Comparison of ENCODE assay signal across 32 cellular contexts in genomic region chr2:5657216-5657615, GRCh38. TPM values are rescaled to one million over a fixed set of nuclear protein-coding genes. Genes with fewer than 3 reads are reported as not detected.
"Had no signal": no experiment of that assay in that cellular context is flagged by ENCODE, and none has a peak within 500 bp of the region (broad histone marks: within the 10 kb centered on the region; RNA-seq: fewer than 3 reads in every experiment).

No MANE protein-coding gene starts in this region.

- H3K36me3 ChIP-seq: esophagus squamous epithelium, gastroesophageal sphincter, heart right ventricle had no signal

- H3K9me3 ChIP-seq: esophagus squamous epithelium had no signal

- DNase-seq: activated CD4-positive, alpha-beta memory T cell treated with anti-CD3 and anti-CD28 coated beads, Interleukin-2, amount 10 ng/mL, durations not matched to agents 7 days and 5 days; activated CD4-positive, alpha-beta T cell treated with anti-CD3 and anti-CD28 coated beads for 1 hour; activated CD4-positive, alpha-beta T cell treated with anti-CD3 and anti-CD28 coated beads for 4 hours; activated CD4-positive, alpha-beta T cell treated with anti-CD3 and anti-CD28 coated beads, Interleukin-2, amount 10 ng/mL, durations not matched to agents 7 days and 5 days; activated CD4-positive, alpha-beta T cell treated with anti-CD3 and anti-CD28 coated beads, Interleukin-2, amount 50 U/mL, for 4 hours; activated CD8-positive, alpha-beta memory T cell treated with anti-CD3 and anti-CD28 coated beads, Interleukin-2, amount 50 U/mL, for 48 hours; activated gamma-delta T cell; activated naive CD4-positive, alpha-beta T cell; activated naive CD4-positive, alpha-beta T cell treated with anti-CD3 and anti-CD28 coated beads, Interleukin-2, amount 10 ng/mL, durations not matched to agents 7 days and 5 days; activated naive CD8-positive, alpha-beta T cell treated with anti-CD3 and anti-CD28 coated beads, Interleukin-2, amount 10 ng/mL, durations not matched to agents 7 days and 5 days; activated T-cell treated with anti-CD3 and anti-CD28 coated beads for 4 hours; activated T-cell treated with anti-CD3 and anti-CD28 coated beads, Interleukin-2, amount 50 U/mL, for 24 hours; activated T-cell treated with anti-CD3 and anti-CD28 coated beads, Interleukin-2, amount 50 U/mL, for 72 hours; amniotic stem cell; anterior cingulate cortex; caudate nucleus; dermis blood vessel endothelial cell; effector CD4-positive, alpha-beta T cell; esophagus squamous epithelium; foreskin melanocyte; heart right ventricle; T-helper 2 cell had no signal

- ATAC-seq: activated naive CD4-positive, alpha-beta T cell treated with anti-CD3 and anti-CD28 coated beads, Interleukin-2, amount 50 U/mL, for 72 hours; activated T-cell treated with anti-CD3 and anti-CD28 coated beads, Interleukin-2, amount 50 U/mL, for 72 hours; gastroesophageal sphincter; WTC11 had no signal

- H3K4me1 ChIP-seq: esophagus squamous epithelium, gastroesophageal sphincter, heart right ventricle had no signal

- H3K27me3 ChIP-seq: esophagus squamous epithelium, gastroesophageal sphincter, heart right ventricle had no signal

- H3K4me3 ChIP-seq: coronary artery, esophagus squamous epithelium, gastroesophageal sphincter, heart right ventricle had no signal

- H3K27ac ChIP-seq: coronary artery, epithelial cell of prostate, esophagus squamous epithelium, gastroesophageal sphincter, heart right ventricle, VCaP had no signal

RNA-seq across cellular contexts. Expression of gene SOX11, which starts 35.0 kb away (rescaled TPM):
- total RNA-seq: activated CD4-positive, alpha-beta memory T cell treated with anti-CD3 and anti-CD28 coated beads, Interleukin-2, amount 10 ng/mL, durations not matched to agents 7 days and 5 days; activated CD4-positive, alpha-beta T cell treated with anti-CD3 and anti-CD28 coated beads, Interleukin-2, amount 10 ng/mL, durations not matched to agents 7 days and 5 days; activated naive CD4-positive, alpha-beta T cell treated with anti-CD3 and anti-CD28 coated beads, Interleukin-2, amount 50 U/mL, for 72 hours; activated naive CD8-positive, alpha-beta T cell treated with anti-CD3 and anti-CD28 coated beads, Interleukin-2, amount 10 ng/mL, durations not matched to agents 7 days and 5 days; activated T-cell treated with anti-CD3 and anti-CD28 coated beads, Interleukin-2, amount 50 U/mL, for 72 hours; dermis blood vessel endothelial cell; endothelial cell of umbilical vein; esophagus squamous epithelium; T-helper 1 cell treated with Interleukin-12 subunit alpha and Interleukin-12 subunit beta and Interleukin-4 antibody, amounts not matched to agents 30 ng/mL and 1 ng/mL, for 36 hours had no signal
- polyA plus RNA-seq: adipose tissue, endothelial cell of umbilical vein, esophagus had no signal
